In the genomic region with DNA sequence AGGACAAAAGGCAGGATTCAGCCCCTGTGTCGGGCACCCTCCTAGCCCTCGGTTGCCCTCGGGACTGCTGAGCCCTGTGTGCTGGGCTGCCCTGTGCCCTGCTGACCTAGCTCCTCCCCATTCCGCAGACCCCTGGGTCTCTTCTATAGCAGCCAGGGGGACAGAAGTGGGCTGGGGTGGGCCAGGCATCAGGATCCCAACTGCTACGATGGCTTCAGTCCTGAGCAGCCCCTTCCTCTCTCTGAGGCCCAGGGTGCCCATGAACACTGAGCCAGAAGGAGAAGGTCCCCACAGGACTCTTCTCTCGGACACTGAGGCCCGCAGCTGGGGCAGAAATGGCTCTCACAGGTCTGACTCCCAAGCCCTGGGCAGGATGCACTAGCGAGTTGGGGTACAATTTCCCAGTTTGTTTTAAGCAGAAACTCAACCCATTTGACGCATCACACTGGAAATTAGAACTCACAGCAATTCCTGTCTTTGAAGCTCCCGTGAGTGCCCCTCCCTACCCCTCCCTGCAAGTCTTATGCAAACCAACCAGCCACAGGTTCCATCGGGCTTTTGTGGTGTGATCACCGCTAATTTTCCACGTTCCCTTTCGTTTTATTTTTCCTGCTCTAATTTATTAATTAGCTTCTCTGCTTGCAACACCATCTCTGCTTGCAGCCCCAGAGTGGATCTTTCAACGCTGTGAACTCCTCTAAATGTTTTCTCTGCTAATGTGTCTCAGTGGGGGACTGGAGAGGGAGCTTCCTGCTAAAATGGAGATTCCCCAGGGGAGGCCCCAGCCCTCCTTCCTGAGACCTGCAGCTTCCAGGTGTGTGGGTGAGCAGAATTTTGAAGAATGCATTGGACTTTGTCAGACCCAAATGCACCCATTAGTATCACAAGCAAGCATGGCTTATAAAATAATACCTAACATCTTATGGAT, we compare ENCODE assay signal across 18 cellular contexts. TPM values are rescaled to one million over a fixed set of nuclear protein-coding genes. Genes with fewer than 3 reads are reported as not detected.
"Had no signal": no experiment of that assay in that cellular context is flagged by ENCODE, and none has a peak within 500 bp of the region (broad histone marks: within the 10 kb centered on the region; RNA-seq: fewer than 3 reads in every experiment).

No MANE protein-coding gene starts in this region.

- H3K4me1 Mint-ChIP-seq: activated B cell treated with CpG ODN at 0.5 μM for 24 hours; activated CD4-positive, alpha-beta T cell treated with anti-CD3 and anti-CD28 coated beads, Interleukin-2, amount 10 ng/mL, durations not matched to agents 7 days and 5 days; naive thymus-derived CD8-positive, alpha-beta T cell had no signal

- DNase-seq: activated B cell treated with CpG ODN at 0.5 μM for 24 hours; activated CD4-positive, alpha-beta T cell treated with anti-CD3 and anti-CD28 coated beads, Interleukin-2, amount 10 ng/mL, durations not matched to agents 7 days and 5 days; anterior cingulate cortex; dermis blood vessel endothelial cell; effector memory CD8-positive, alpha-beta T cell; heart left ventricle; mammary epithelial cell; mucosa of descending colon; nucleus accumbens; posterior cingulate gyrus; stimulated activated CD4-positive, alpha-beta T cell treated with anti-CD3 and anti-CD28 coated beads, Interleukin-2, amount 100 ng/mL, for 48 hours; stimulated activated naive CD4-positive, alpha-beta T cell; tibial artery had no signal

- H3K36me3 Mint-ChIP-seq: naive thymus-derived CD8-positive, alpha-beta T cell had no signal

- H3K36me3 ChIP-seq: heart left ventricle, tibial artery had no signal

- H3K4me3 Mint-ChIP-seq: activated B cell treated with CpG ODN at 0.5 μM for 24 hours; activated CD4-positive, alpha-beta T cell treated with anti-CD3 and anti-CD28 coated beads, Interleukin-2, amount 10 ng/mL, durations not matched to agents 7 days and 5 days; activated T-helper 1 cell treated with anti-CD3 and anti-CD28 coated beads, Interleukin-12 subunit alpha, Interleukin-12 subunit beta, Interleukin-2, Interleukin-4 antibody, amounts not matched to agents 30 ng/mL and 10 ng/mL and 1 ng/mL, durations not matched to agents 14 hours and 24 hours and 36 hours; effector memory CD8-positive, alpha-beta T cell; naive thymus-derived CD8-positive, alpha-beta T cell had no signal

- ATAC-seq: effector memory CD8-positive, alpha-beta T cell; heart left ventricle; mucosa of descending colon; naive thymus-derived CD8-positive, alpha-beta T cell had no signal

- H3K9me3 ChIP-seq: mucosa of descending colon had no signal

- H3K9me3 Mint-ChIP-seq: activated CD4-positive, alpha-beta T cell treated with anti-CD3 and anti-CD28 coated beads, Interleukin-2, amount 10 ng/mL, durations not matched to agents 7 days and 5 days; activated T-helper 1 cell treated with anti-CD3 and anti-CD28 coated beads, Interleukin-12 subunit alpha, Interleukin-12 subunit beta, Interleukin-2, Interleukin-4 antibody, amounts not matched to agents 30 ng/mL and 10 ng/mL and 1 ng/mL, durations not matched to agents 14 hours and 24 hours and 36 hours had no signal

- H3K4me3 ChIP-seq: heart left ventricle, mucosa of descending colon, tibial artery had no signal

- H3K27me3 Mint-ChIP-seq: activated CD4-positive, alpha-beta T cell treated with anti-CD3 and anti-CD28 coated beads, Interleukin-2, amount 10 ng/mL, durations not matched to agents 7 days and 5 days had no signal

- H3K27ac Mint-ChIP-seq: activated B cell treated with CpG ODN at 0.5 μM for 24 hours; activated CD4-positive, alpha-beta T cell treated with anti-CD3 and anti-CD28 coated beads, Interleukin-2, amount 10 ng/mL, durations not matched to agents 7 days and 5 days; activated T-helper 1 cell treated with anti-CD3 and anti-CD28 coated beads, Interleukin-12 subunit alpha, Interleukin-12 subunit beta, Interleukin-2, Interleukin-4 antibody, amounts not matched to agents 30 ng/mL and 10 ng/mL and 1 ng/mL, durations not matched to agents 14 hours and 24 hours and 36 hours; effector memory CD8-positive, alpha-beta T cell had no signal

- H3K27ac ChIP-seq: epithelial cell of prostate, heart left ventricle, tibial artery had no signal

- H3K4me1 ChIP-seq: heart left ventricle, tibial artery had no signal

RNA-seq across cellular contexts. Expression of gene PHF21B, which starts 56.7 kb away (rescaled TPM):
- total RNA-seq: activated B cell treated with CpG ODN at 0.5 μM for 24 hours; activated CD4-positive, alpha-beta T cell treated with anti-CD3 and anti-CD28 coated beads, Interleukin-2, amount 10 ng/mL, durations not matched to agents 7 days and 5 days; bronchial epithelial cell; dermis blood vessel endothelial cell; naive thymus-derived CD8-positive, alpha-beta T cell; T-helper 2 cell treated with Interferon-gamma antibody and Interleukin-4, amounts not matched to agents 100 ng/mL and 5 ng/mL, for 36 hours had no signal
- polyA plus RNA-seq: mammary epithelial cell; naive thymus-derived CD8-positive, alpha-beta T cell had no signal
